ENCODE assay signal across 2 cellular contexts in the genomic region with DNA sequence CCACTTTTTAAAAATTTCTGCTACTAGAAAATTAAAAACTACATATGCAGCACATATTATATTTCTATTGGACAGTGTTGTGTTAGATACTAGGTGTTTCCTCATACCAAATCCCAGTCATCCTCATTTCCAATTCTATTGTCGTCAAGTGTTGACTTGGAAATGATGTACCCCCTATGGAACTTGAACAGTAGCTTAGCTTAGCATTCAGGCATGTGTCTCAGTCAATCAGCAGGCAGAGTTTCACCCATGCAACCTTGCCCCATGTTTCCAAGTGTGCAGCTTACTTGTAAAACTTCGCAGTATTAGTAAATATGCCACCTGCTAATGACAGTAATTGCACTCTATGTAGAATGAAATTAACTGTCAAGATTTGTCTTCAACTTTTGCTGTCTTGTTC.
TF ChIP-seq lines count a peak whose summit lies in the region.

No MANE protein-coding gene starts in this region.

TF ChIP-seq in H1, 55 proteins besides CTCF, POLR2A, EP300 and RAD21:
- TF ChIP-seq PHF8 (conservative IDR thresholded peaks at IDR 0.05; ENCODE audit: low read depth, low read length) (no peak), TBP (IDR thresholded peaks at IDR 0.05; ENCODE audit: low read depth, low read length) (no peak), RXRA (IDR thresholded peaks at IDR 0.05; ENCODE audit: insufficient read depth, low read depth, low read length) (no peak), ZNF274 (IDR thresholded peaks at IDR 0.05; ENCODE audit: borderline replicate concordance, extremely low read depth, low read length) (no peak), GTF2F1 (IDR thresholded peaks at IDR 0.05; ENCODE audit: borderline replicate concordance, low read depth, low read length) (no peak), KDM5A (IDR thresholded peaks at IDR 0.05; ENCODE audit: low read length) (no peak), HDAC2 (IDR thresholded peaks at IDR 0.05; ENCODE audit: borderline replicate concordance in 1 of 2, low read depth in 2 of 2, low read length in 2 of 2) (no peak), NRF1 (IDR thresholded peaks at IDR 0.05; ENCODE audit: low read depth, low read length) (no peak), KDM1A (IDR thresholded peaks at IDR 0.05; ENCODE audit: borderline replicate concordance, low read length) (no peak), JUN (IDR thresholded peaks at IDR 0.05; ENCODE audit: low read depth, low read length) (no peak), BACH1 (IDR thresholded peaks at IDR 0.05; ENCODE audit: low read length) (no peak), CHD2 (IDR thresholded peaks at IDR 0.05; ENCODE audit: low read length) (no peak), CREB1 (IDR thresholded peaks at IDR 0.05) (no peak)
- TF ChIP-seq, protein P1, sequence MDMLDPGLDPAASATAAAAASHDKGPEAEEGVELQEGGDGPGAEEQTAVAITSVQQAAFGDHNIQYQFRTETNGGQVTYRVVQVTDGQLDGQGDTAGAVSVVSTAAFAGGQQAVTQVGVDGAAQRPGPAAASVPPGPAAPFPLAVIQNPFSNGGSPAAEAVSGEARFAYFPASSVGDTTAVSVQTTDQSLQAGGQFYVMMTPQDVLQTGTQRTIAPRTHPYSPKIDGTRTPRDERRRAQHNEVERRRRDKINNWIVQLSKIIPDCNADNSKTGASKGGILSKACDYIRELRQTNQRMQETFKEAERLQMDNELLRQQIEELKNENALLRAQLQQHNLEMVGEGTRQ (IDR thresholded peaks at IDR 0.05; ENCODE audit: low read length), result no peak

TF ChIP-seq in HEK293T, 16 proteins besides CTCF, POLR2A, EP300 and RAD21:
- TF ChIP-seq L3MBTL2 (conservative IDR thresholded peaks at IDR 0.05) (no peak), HDGF (IDR thresholded peaks at IDR 0.05; ENCODE audit: borderline replicate concordance) (no peak), FOXA1 (IDR thresholded peaks at IDR 0.05) (no peak), ZNF384 (IDR thresholded peaks at IDR 0.05) (no peak), LEF1 (IDR thresholded peaks at IDR 0.05; ENCODE audit: borderline replicate concordance) (no peak), SUZ12 (IDR thresholded peaks at IDR 0.05) (no peak), SP1 (IDR thresholded peaks at IDR 0.05) (no peak), TARDBP (IDR thresholded peaks at IDR 0.05) (no peak), BHLHE40 (IDR thresholded peaks at IDR 0.05; ENCODE audit: borderline replicate concordance) (no peak)
- TF ChIP-seq, protein P2, sequence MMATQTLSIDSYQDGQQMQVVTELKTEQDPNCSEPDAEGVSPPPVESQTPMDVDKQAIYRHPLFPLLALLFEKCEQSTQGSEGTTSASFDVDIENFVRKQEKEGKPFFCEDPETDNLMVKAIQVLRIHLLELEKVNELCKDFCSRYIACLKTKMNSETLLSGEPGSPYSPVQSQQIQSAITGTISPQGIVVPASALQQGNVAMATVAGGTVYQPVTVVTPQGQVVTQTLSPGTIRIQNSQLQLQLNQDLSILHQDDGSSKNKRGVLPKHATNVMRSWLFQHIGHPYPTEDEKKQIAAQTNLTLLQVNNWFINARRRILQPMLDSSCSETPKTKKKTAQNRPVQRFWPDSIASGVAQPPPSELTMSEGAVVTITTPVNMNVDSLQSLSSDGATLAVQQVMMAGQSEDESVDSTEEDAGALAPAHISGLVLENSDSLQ (IDR thresholded peaks at IDR 0.05), result no peak
